14 cellular contexts compared by ENCODE assay signal in genomic region chr14:61891810-61892209, GRCh38.
DNase-seq lines count a peak whose midpoint lies in the region; TF ChIP-seq lines count a peak whose summit lies in the region.
"Had no signal": no experiment of that assay in that cellular context is flagged by ENCODE, and none has a peak within 500 bp of the region (broad histone marks: within the 10 kb centered on the region; RNA-seq: fewer than 3 reads in every experiment).

No MANE protein-coding gene starts in this region.

- H3K9me3 ChIP-seq in HEK293 (ENCODE audit: control insufficient read depth, insufficient read depth, low read depth, low read length) (no peaks in the 10 kb centered on the region), neural cell (ENCODE audit: low read length) (no peaks in the 10 kb centered on the region)
- H3K9me3 ChIP-seq: MG63 had no signal

- H2AFZ ChIP-seq in neural cell (ENCODE audit: low read depth, low read length): no peak overlapping the region

- no peak for TF ChIP-seq EP300 in neural cell (conservative IDR thresholded peaks at IDR 0.05; ENCODE audit: poor library complexity, severe bottlenecking)

- no peaks in the 10 kb centered on the region for H3K9me2 ChIP-seq in neural cell (ENCODE audit: insufficient read depth, low read length)

- TF ChIP-seq RAD21 in neural cell (conservative IDR thresholded peaks at IDR 0.05): no peak

- no peaks in the 10 kb centered on the region for H4K20me1 ChIP-seq in neural cell (ENCODE audit: insufficient read depth)

- H3K27ac ChIP-seq in HEK293 (ENCODE audit: extremely low read depth, low read depth, low read length) (no peak overlapping the region), RWPE1 (no peak overlapping the region), neural cell (ENCODE audit: low read length) (peak overlapping the region; percentile 35)

- DNase-seq in AG20443 (ENCODE audit: low spot score) (peak; percentile 38), RWPE1 (ENCODE audit: low spot score) (peak; percentile 37), NCI-H2227 (lab: John Stamatoyannopoulos, UW; ENCODE audit: unreplicated experiment) (no peak), NCI-H446 treated with DMSO at 0.1 percent for 48 hours (lab: John Stamatoyannopoulos, UW) (no peak), NCI-H1436 treated with DMSO at 0.1 percent for 48 hours (lab: John Stamatoyannopoulos, UW) (no peak)
- DNase-seq: 8988T; Kasumi-1; NCI-H2227 treated with DMSO at 0.1 percent for 48 hours; NCI-H510A treated with DMSO at 0.1 percent for 48 hours; NK-92 treated with Interleukin-12 subunit alpha and Interleukin-12 subunit beta, amount 100 ng/mL, for 24 hours; Right ventricle myocardium superior had no signal

- H3K36me3 ChIP-seq in HEK293 (ENCODE audit: control insufficient read depth in 2 of 2, insufficient read depth in 1 of 2, low read length in 2 of 2) (no peaks in the 10 kb centered on the region), neural cell (ENCODE audit: insufficient read depth, low read length) (no peaks in the 10 kb centered on the region)
- H3K36me3 ChIP-seq: MG63 had no signal

- H3K27me3 ChIP-seq in neural cell (ENCODE audit: insufficient read depth, low read depth, low read length): no peaks in the 10 kb centered on the region
- H3K27me3 ChIP-seq: MG63 had no signal

- H3K9ac ChIP-seq in neural cell (ENCODE audit: low read length): no peak overlapping the region

- no peaks in the 10 kb centered on the region for H3K4me1 ChIP-seq in HEK293 (ENCODE audit: control insufficient read depth, insufficient read depth, low read length)

- CTCF ChIA-PET in HEK293 (lab: Yijun Ruan, JAX): interaction anchor here (1.3 kb wide), 1 partner anchor 235 kb away, joined by 5 read pairs; no protein-coding TSS in a partner anchor
- CTCF ChIA-PET in RWPE1 (lab: Yijun Ruan, JAX): interaction anchor here (0.7 kb wide), 1 partner anchor 114 kb away, joined by 5 read pairs; no protein-coding TSS in a partner anchor

- H3K4me2 ChIP-seq in neural cell (ENCODE audit: low read length): no peak overlapping the region

- no peaks in the 10 kb centered on the region for H3K79me2 ChIP-seq in neural cell (replicated peaks; ENCODE audit: insufficient read depth, low read length)

- no peaks in the 10 kb centered on the region for H3F3A ChIP-seq in neural cell (ENCODE audit: insufficient read depth, low read length, poor library complexity, severe bottlenecking)

- POLR2A ChIA-PET in HEK293 (lab: Yijun Ruan, JAX) (no interaction called here), RWPE1 (lab: Yijun Ruan, JAX; ENCODE audit: low non-redundant PET) (no interaction called here)

- TF ChIP-seq CTCF in HEK293 (tag by site-specific recombination; IDR thresholded peaks at IDR 0.05): no peak
- TF ChIP-seq CTCF in RWPE1 (conservative IDR thresholded peaks at IDR 0.05; ENCODE audit: low read depth): no peak
- TF ChIP-seq CTCF in neural cell (IDR thresholded peaks at IDR 0.05; ENCODE audit: poor library complexity, severe bottlenecking): no peak

- H3K4me3 ChIP-seq in HEK293 (ENCODE audit: low read depth, low read length) (no peak overlapping the region), neural cell (ENCODE audit: low read length) (no peak overlapping the region)
- H3K4me3 ChIP-seq: MG63 had no signal

TF ChIP-seq in HEK293, 187 proteins besides CTCF, POLR2A, EP300 and RAD21:
- no peak for TF ChIP-seq ZXDB (tag by site-specific recombination; IDR thresholded peaks at IDR 0.05)
- 0 out of 2 replicates have a peak, but pooled peaks have one; percentile 14 for TF ChIP-seq ZNF366 (tag by site-specific recombination; conservative IDR thresholded peaks at IDR 0.05)

TF ChIP-seq in neural cell, 6 proteins besides CTCF, POLR2A, EP300 and RAD21:
- TF ChIP-seq, protein P1, sequence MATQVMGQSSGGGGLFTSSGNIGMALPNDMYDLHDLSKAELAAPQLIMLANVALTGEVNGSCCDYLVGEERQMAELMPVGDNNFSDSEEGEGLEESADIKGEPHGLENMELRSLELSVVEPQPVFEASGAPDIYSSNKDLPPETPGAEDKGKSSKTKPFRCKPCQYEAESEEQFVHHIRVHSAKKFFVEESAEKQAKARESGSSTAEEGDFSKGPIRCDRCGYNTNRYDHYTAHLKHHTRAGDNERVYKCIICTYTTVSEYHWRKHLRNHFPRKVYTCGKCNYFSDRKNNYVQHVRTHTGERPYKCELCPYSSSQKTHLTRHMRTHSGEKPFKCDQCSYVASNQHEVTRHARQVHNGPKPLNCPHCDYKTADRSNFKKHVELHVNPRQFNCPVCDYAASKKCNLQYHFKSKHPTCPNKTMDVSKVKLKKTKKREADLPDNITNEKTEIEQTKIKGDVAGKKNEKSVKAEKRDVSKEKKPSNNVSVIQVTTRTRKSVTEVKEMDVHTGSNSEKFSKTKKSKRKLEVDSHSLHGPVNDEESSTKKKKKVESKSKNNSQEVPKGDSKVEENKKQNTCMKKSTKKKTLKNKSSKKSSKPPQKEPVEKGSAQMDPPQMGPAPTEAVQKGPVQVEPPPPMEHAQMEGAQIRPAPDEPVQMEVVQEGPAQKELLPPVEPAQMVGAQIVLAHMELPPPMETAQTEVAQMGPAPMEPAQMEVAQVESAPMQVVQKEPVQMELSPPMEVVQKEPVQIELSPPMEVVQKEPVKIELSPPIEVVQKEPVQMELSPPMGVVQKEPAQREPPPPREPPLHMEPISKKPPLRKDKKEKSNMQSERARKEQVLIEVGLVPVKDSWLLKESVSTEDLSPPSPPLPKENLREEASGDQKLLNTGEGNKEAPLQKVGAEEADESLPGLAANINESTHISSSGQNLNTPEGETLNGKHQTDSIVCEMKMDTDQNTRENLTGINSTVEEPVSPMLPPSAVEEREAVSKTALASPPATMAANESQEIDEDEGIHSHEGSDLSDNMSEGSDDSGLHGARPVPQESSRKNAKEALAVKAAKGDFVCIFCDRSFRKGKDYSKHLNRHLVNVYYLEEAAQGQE (IDR thresholded peaks at IDR 0.05; ENCODE audit: borderline replicate concordance): no peak
- TF ChIP-seq SMC3 (conservative IDR thresholded peaks at IDR 0.05; ENCODE audit: poor library complexity) (no peak), EZH2 (IDR thresholded peaks at IDR 0.05; ENCODE audit: borderline replicate concordance, insufficient read depth, low read length, poor library complexity, severe bottlenecking) (no peak), TAF1 (IDR thresholded peaks at IDR 0.05; ENCODE audit: low read depth) (no peak), MXI1 (conservative IDR thresholded peaks at IDR 0.05; ENCODE audit: poor library complexity, severe bottlenecking) (no peak), POLR2AphosphoS5 (IDR thresholded peaks at IDR 0.05) (no peak)

Comparison
In these comparisons a context has a peak if more than half of its experiments do, and no peak if none do; other contexts are left out.
1. DNase-seq: peak in AG20443 (single experiment) and RWPE1 (single experiment); none in NCI-H2227 (single experiment), NCI-H446 treated with DMSO at 0.1 percent for 48 hours (single experiment) and NCI-H1436 treated with DMSO at 0.1 percent for 48 hours (single experiment).